1 cellular context compared by ENCODE assay signal in the genomic region with DNA sequence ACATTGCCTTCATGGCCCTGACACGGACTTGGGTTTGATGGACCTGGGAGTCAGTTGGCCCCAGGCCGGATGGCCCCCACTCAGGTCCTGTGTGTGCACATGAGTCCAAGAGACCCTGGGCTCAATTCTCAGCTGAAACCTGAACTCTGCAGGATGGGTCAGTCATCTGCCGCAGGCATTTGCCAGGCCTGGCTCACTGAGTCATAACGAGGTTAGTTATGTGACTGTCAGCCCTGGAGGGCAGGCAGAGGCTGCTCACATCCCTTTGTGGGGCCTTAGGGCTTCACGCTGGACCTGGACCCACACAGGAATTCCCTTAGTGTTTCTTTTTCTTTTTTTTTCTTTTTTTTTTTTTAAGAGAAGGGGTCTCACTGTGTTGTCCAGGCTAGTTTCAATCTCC.
TF ChIP-seq lines count a peak whose summit lies in the region.

No MANE protein-coding gene starts in this region.

TF ChIP-seq in H1, 55 proteins besides CTCF, POLR2A, EP300 and RAD21 (continued from another document):
- no peak for TF ChIP-seq BRCA1 (IDR thresholded peaks at IDR 0.05; ENCODE audit: low read depth, low read length)
